Comparison of ENCODE assay signal across 24 cellular contexts in genomic region chr13:59416561-59416960, GRCh38.
"Had no signal": no experiment of that assay in that cellular context is flagged by ENCODE, and none has a peak within 500 bp of the region (broad histone marks: within the 10 kb centered on the region; RNA-seq: fewer than 3 reads in every experiment).

No MANE protein-coding gene starts in this region.

- H3K4me3 ChIP-seq: left lung, lung, spleen, testis, uterus had no signal

- ATAC-seq: activated CD4-positive, alpha-beta T cell treated with anti-CD3 and anti-CD28 coated beads for 36 hours; left lung had no signal

- H3K4me1 ChIP-seq: left lung, spleen, testis, uterus had no signal

- H3K4me3 Mint-ChIP-seq: activated B cell treated with CpG ODN at 0.5 μM for 24 hours; activated CD4-positive, alpha-beta T cell treated with anti-CD3 and anti-CD28 coated beads for 36 hours; activated naive CD4-positive, alpha-beta T cell treated with anti-CD3 and anti-CD28 coated beads, Interleukin-2, amount 10 ng/mL, durations not matched to agents 7 days and 5 days; brain; immature natural killer cell; naive B cell; neural crest cell had no signal

- H3K27ac ChIP-seq: left lung, spleen, testis, uterus had no signal

- H3K27ac Mint-ChIP-seq: activated B cell treated with CpG ODN at 0.5 μM for 24 hours; activated CD4-positive, alpha-beta T cell treated with anti-CD3 and anti-CD28 coated beads for 36 hours; activated naive CD4-positive, alpha-beta T cell treated with anti-CD3 and anti-CD28 coated beads, Interleukin-2, amount 10 ng/mL, durations not matched to agents 7 days and 5 days; immature natural killer cell; naive B cell; progenitor cell of endocrine pancreas had no signal

- H3K27me3 ChIP-seq: left lung, spleen, testis, uterus had no signal

- DNase-seq: activated B cell treated with CpG ODN at 0.5 μM for 24 hours; activated CD4-positive, alpha-beta T cell treated with anti-CD3 and anti-CD28 coated beads for 36 hours; activated CD4-positive, alpha-beta T cell treated with anti-CD3 and anti-CD28 coated beads, Interleukin-2, amount 50 U/mL, for 48 hours; activated effector memory CD4-positive, alpha-beta T cell treated with anti-CD3 and anti-CD28 coated beads, Interleukin-2, amount 50 U/mL, for 16 hours; activated naive CD4-positive, alpha-beta T cell treated with anti-CD3 and anti-CD28 coated beads, Interleukin-2, amount 10 ng/mL, durations not matched to agents 7 days and 5 days; dermis blood vessel endothelial cell; effector CD8-positive, alpha-beta T cell; erythroblast; foreskin fibroblast; immature natural killer cell; kidney glomerular epithelial cell; left lung; naive B cell; spleen; stimulated activated CD4-positive, alpha-beta T cell treated with anti-CD3 and anti-CD28 coated beads, Interleukin-4, amount 100 ng/mL, for 1 hour; stimulated activated naive CD4-positive, alpha-beta T cell; T-helper 9 cell; testis; trophoblast cell; uterus had no signal

- H3K27me3 Mint-ChIP-seq: activated B cell treated with CpG ODN at 0.5 μM for 24 hours; activated naive CD4-positive, alpha-beta T cell treated with anti-CD3 and anti-CD28 coated beads, Interleukin-2, amount 10 ng/mL, durations not matched to agents 7 days and 5 days; progenitor cell of endocrine pancreas had no signal

- H3K36me3 ChIP-seq: left lung, spleen, uterus had no signal

- H3K9me3 Mint-ChIP-seq: activated naive CD4-positive, alpha-beta T cell treated with anti-CD3 and anti-CD28 coated beads, Interleukin-2, amount 10 ng/mL, durations not matched to agents 7 days and 5 days had no signal

- H3K9me3 ChIP-seq: left lung, spleen, testis, uterus had no signal

- H3K4me1 Mint-ChIP-seq: activated B cell treated with CpG ODN at 0.5 μM for 24 hours; activated CD4-positive, alpha-beta T cell treated with anti-CD3 and anti-CD28 coated beads for 36 hours; activated naive CD4-positive, alpha-beta T cell treated with anti-CD3 and anti-CD28 coated beads, Interleukin-2, amount 10 ng/mL, durations not matched to agents 7 days and 5 days; immature natural killer cell; naive B cell had no signal

- H3K36me3 Mint-ChIP-seq: activated naive CD4-positive, alpha-beta T cell treated with anti-CD3 and anti-CD28 coated beads, Interleukin-2, amount 10 ng/mL, durations not matched to agents 7 days and 5 days; brain; immature natural killer cell; naive B cell had no signal
